In the genomic region with DNA sequence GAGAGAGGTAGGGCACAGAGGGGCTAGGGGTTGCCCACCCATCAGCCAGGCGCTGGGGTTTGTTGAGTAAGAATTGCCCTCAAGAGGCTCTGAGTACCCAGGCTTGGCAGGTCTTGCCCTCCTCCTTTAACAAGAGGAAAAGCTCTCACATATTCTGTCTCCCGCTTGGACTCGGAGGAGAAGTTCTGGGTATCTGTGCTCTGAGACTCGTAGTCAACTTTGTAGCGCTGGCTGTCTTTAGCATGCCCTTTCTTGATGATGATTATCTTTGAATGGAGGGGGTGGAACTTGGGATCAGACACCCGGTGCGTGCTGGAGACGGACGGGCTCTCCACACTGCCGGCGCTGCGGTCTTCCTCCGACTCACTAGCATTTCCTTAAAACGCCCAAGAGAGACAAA, we compare ENCODE assay signal across 1 cellular context.
TF ChIP-seq lines count a peak whose summit lies in the region.

No MANE protein-coding gene starts in this region.

TF ChIP-seq in A549, 52 proteins besides CTCF, POLR2A, EP300 and RAD21 (continued from another document):
- TF ChIP-seq TP53 (CRISPR knock-in tag; IDR thresholded peaks at IDR 0.05) = no peak
- no peak for TF ChIP-seq HOXB13 (CRISPR knock-in tag; IDR thresholded peaks at IDR 0.05; ENCODE audit: low read depth)
- TF ChIP-seq EHMT2 (IDR thresholded peaks at IDR 0.05; ENCODE audit: low read depth) = no peak
